ENCODE assay signal across 36 cellular contexts in genomic region chr1:44911042-44911441, GRCh38.
"Had no signal": no experiment of that assay in that cellular context is flagged by ENCODE, and none has a peak within 500 bp of the region (broad histone marks: within the 10 kb centered on the region; RNA-seq: fewer than 3 reads in every experiment).

No MANE protein-coding gene starts in this region.

- H3K36me3 ChIP-seq: brain microvascular endothelial cell had no signal

- H3K27me3 Mint-ChIP-seq: activated B cell treated with CpG ODN at 0.5 μM for 24 hours; activated CD4-positive, alpha-beta memory T cell treated with anti-CD3 and anti-CD28 coated beads for 36 hours; activated naive CD4-positive, alpha-beta T cell treated with anti-CD3 and anti-CD28 coated beads, Interleukin-2, amount 10 ng/mL, durations not matched to agents 7 days and 5 days; activated naive CD8-positive, alpha-beta T cell had no signal

- ATAC-seq: activated T-cell treated with anti-CD3 and anti-CD28 coated beads, Interleukin-2, amount 50 U/mL, for 4 hours; K562; PC-3 had no signal

- H3K27ac ChIP-seq: brain microvascular endothelial cell, Peyer's patch, VCaP had no signal

- H3K4me3 ChIP-seq: K562, Peyer's patch had no signal

- DNase-seq: activated B cell treated with CpG ODN at 0.5 μM for 24 hours; activated CD4-positive, alpha-beta memory T cell treated with anti-CD3 and anti-CD28 coated beads for 36 hours; activated CD4-positive, alpha-beta T cell treated with anti-CD3 and anti-CD28 coated beads for 4 hours; activated CD4-positive, alpha-beta T cell treated with anti-CD3 and anti-CD28 coated beads, Interleukin-2, amount 50 U/mL, for 1 hour; activated CD4-positive, CD25-positive, alpha-beta regulatory T cell treated with anti-CD3 and anti-CD28 coated beads, Interleukin-2, amount 50 U/mL, for 72 hours; activated CD8-positive, alpha-beta memory T cell treated with anti-CD3 and anti-CD28 coated beads, Interleukin-2, amount 50 U/mL, for 4 hours; activated effector memory CD4-positive, alpha-beta T cell treated with Interleukin-2 at 50 U/mL for 16 hours; activated naive CD4-positive, alpha-beta T cell treated with anti-CD3 and anti-CD28 coated beads, Interleukin-2, amount 10 ng/mL, durations not matched to agents 7 days and 5 days; activated T-cell treated with anti-CD3 and anti-CD28 coated beads for 4 hours; activated T-cell treated with anti-CD3 and anti-CD28 coated beads, Interleukin-2, amount 50 U/mL, for 4 hours; amniotic stem cell; aorta; brain microvascular endothelial cell; NCI-H1092 treated with DMSO at 0.1 percent for 48 hours; NCI-H1417; NCI-H146; NCI-H187; NCI-H2029 treated with DMSO at 0.1 percent for 48 hours; NCI-H2107; NCI-H2171; NCI-H510A; NCI-H526; NCI-H748 treated with DMSO at 0.1 percent for 48 hours; NK-92 treated with Interleukin-12 subunit alpha and Interleukin-12 subunit beta, amount 100 ng/mL, for 24 hours; PC-3; Peyer's patch; RPMI8226; SHP77 treated with DMSO at 0.1 percent for 48 hours; SW 1271; T-helper 1 cell; T-helper 2 cell; T-helper 9 cell had no signal

- H3K4me1 Mint-ChIP-seq: activated B cell treated with CpG ODN at 0.5 μM for 24 hours had no signal

- H3K27ac Mint-ChIP-seq: activated B cell treated with CpG ODN at 0.5 μM for 24 hours; activated CD4-positive, alpha-beta memory T cell treated with anti-CD3 and anti-CD28 coated beads for 36 hours; activated naive CD4-positive, alpha-beta T cell treated with anti-CD3 and anti-CD28 coated beads, Interleukin-2, amount 10 ng/mL, durations not matched to agents 7 days and 5 days; activated naive CD8-positive, alpha-beta T cell; activated T-helper 1 cell treated with anti-CD3 and anti-CD28 coated beads, Interleukin-12 subunit alpha, Interleukin-12 subunit beta, Interleukin-2, Interleukin-4 antibody, amounts not matched to agents 30 ng/mL and 10 ng/mL and 1 ng/mL, durations not matched to agents 14 hours and 24 hours and 36 hours had no signal

- FAIRE-seq: K562 had no signal

- H3K27me3 ChIP-seq: brain microvascular endothelial cell, Peyer's patch had no signal

- H3K4me1 ChIP-seq: Peyer's patch had no signal

- H3K9me3 ChIP-seq: Peyer's patch had no signal

- H3K9me3 Mint-ChIP-seq: activated CD4-positive, alpha-beta memory T cell treated with anti-CD3 and anti-CD28 coated beads for 36 hours; activated T-helper 1 cell treated with anti-CD3 and anti-CD28 coated beads, Interleukin-12 subunit alpha, Interleukin-12 subunit beta, Interleukin-2, Interleukin-4 antibody, amounts not matched to agents 30 ng/mL and 10 ng/mL and 1 ng/mL, durations not matched to agents 14 hours and 24 hours and 36 hours had no signal

- H3K4me3 Mint-ChIP-seq: activated B cell treated with CpG ODN at 0.5 μM for 24 hours; activated CD4-positive, alpha-beta memory T cell treated with anti-CD3 and anti-CD28 coated beads for 36 hours; activated naive CD4-positive, alpha-beta T cell treated with anti-CD3 and anti-CD28 coated beads, Interleukin-2, amount 10 ng/mL, durations not matched to agents 7 days and 5 days; activated naive CD8-positive, alpha-beta T cell; activated T-cell treated with anti-CD3 and anti-CD28 coated beads, Interleukin-2, amount 50 U/mL, for 4 hours; activated T-helper 1 cell treated with anti-CD3 and anti-CD28 coated beads, Interleukin-12 subunit alpha, Interleukin-12 subunit beta, Interleukin-2, Interleukin-4 antibody, amounts not matched to agents 30 ng/mL and 10 ng/mL and 1 ng/mL, durations not matched to agents 14 hours and 24 hours and 36 hours had no signal
